Comparison of ENCODE assay signal across 1 cellular context in the genomic region with DNA sequence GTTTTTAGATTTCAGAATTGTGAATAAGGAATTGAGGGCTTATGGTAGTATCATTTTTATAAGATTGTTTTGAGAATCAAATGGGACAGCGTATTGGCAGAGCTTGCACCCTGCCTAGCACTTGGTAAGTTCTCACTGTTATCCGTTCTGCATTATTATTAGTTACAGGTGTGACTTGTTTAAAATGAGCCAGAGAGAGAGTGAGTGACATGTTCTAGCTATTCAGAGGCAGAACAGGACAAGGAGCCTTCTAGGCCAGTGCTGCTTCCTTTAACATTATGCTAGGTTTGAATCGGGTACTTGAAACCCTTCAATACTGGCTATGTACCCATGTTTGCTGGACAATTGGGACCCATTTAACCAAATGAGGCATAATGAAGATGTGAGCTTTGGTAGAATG.
TF ChIP-seq lines count a peak whose summit lies in the region.

No MANE protein-coding gene starts in this region.

TF ChIP-seq in GM23338, 12 proteins besides CTCF, POLR2A, EP300 and RAD21 (continued from another document):
- TF ChIP-seq, protein P1, sequence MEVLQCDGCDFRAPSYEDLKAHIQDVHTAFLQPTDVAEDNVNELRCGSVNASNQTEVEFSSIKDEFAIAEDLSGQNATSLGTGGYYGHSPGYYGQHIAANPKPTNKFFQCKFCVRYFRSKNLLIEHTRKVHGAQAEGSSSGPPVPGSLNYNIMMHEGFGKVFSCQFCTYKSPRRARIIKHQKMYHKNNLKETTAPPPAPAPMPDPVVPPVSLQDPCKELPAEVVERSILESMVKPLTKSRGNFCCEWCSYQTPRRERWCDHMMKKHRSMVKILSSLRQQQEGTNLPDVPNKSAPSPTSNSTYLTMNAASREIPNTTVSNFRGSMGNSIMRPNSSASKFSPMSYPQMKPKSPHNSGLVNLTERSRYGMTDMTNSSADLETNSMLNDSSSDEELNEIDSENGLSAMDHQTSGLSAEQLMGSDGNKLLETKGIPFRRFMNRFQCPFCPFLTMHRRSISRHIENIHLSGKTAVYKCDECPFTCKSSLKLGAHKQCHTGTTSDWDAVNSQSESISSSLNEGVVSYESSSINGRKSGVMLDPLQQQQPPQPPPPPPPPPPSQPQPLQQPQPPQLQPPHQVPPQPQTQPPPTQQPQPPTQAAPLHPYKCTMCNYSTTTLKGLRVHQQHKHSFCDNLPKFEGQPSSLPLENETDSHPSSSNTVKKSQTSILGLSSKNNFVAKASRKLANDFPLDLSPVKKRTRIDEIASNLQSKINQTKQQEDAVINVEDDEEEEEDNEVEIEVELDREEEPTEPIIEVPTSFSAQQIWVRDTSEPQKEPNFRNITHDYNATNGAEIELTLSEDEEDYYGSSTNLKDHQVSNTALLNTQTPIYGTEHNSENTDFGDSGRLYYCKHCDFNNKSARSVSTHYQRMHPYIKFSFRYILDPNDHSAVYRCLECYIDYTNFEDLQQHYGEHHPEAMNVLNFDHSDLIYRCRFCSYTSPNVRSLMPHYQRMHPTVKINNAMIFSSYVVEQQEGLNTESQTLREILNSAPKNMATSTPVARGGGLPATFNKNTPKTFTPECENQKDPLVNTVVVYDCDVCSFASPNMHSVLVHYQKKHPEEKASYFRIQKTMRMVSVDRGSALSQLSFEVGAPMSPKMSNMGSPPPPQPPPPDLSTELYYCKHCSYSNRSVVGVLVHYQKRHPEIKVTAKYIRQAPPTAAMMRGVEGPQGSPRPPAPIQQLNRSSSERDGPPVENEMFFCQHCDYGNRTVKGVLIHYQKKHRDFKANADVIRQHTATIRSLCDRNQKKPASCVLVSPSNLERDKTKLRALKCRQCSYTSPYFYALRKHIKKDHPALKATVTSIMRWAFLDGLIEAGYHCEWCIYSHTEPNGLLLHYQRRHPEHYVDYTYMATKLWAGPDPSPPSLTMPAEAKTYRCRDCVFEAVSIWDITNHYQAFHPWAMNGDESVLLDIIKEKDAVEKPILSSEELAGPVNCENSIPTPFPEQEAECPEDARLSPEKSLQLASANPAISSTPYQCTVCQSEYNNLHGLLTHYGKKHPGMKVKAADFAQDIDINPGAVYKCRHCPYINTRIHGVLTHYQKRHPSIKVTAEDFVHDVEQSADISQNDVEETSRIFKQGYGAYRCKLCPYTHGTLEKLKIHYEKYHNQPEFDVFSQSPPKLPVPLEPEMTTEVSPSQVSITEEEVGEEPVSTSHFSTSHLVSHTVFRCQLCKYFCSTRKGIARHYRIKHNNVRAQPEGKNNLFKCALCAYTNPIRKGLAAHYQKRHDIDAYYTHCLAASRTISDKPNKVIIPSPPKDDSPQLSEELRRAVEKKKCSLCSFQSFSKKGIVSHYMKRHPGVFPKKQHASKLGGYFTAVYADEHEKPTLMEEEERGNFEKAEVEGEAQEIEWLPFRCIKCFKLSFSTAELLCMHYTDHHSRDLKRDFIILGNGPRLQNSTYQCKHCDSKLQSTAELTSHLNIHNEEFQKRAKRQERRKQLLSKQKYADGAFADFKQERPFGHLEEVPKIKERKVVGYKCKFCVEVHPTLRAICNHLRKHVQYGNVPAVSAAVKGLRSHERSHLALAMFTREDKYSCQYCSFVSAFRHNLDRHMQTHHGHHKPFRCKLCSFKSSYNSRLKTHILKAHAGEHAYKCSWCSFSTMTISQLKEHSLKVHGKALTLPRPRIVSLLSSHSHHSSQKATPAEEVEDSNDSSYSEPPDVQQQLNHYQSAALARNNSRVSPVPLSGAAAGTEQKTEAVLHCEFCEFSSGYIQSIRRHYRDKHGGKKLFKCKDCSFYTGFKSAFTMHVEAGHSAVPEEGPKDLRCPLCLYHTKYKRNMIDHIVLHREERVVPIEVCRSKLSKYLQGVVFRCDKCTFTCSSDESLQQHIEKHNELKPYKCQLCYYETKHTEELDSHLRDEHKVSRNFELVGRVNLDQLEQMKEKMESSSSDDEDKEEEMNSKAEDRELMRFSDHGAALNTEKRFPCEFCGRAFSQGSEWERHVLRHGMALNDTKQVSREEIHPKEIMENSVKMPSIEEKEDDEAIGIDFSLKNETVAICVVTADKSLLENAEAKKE (CRISPR knock-in tag; IDR thresholded peaks at IDR 0.05) = no peak
- no peak for TF ChIP-seq ZNF331 (CRISPR knock-in tag; IDR thresholded peaks at IDR 0.05; ENCODE audit: low read depth)
- TF ChIP-seq POLR2AphosphoS5 (IDR thresholded peaks at IDR 0.05; ENCODE audit: low read depth) = no peak
